In genomic region chr9:7316967-7317366, GRCh38 we compare ENCODE assay signal across 26 cellular contexts.
DNase-seq lines count a peak whose midpoint lies in the region; ATAC-seq and TF ChIP-seq lines count a peak whose summit lies in the region.
"Had no signal": no experiment of that assay in that cellular context is flagged by ENCODE, and none has a peak within 500 bp of the region (broad histone marks: within the 10 kb centered on the region; RNA-seq: fewer than 3 reads in every experiment).

No MANE protein-coding gene starts in this region.

- H3K4me2 ChIP-seq in H9 (ENCODE audit: insufficient read depth, insufficient read length, low read length), result no peak overlapping the region

- no CpG with 5 or more reads among the region's 4 CpGs for WGBS in H9 (ENCODE audit: extremely low coverage, insufficient read length, low lambda C conversion rate)

- no peak overlapping the region for H2BK15ac ChIP-seq in H9 (ENCODE audit: low read depth, low read length)

- ATAC-seq in stimulated activated naive CD8-positive, alpha-beta T cell treated with anti-CD3 and anti-CD28 coated beads, Interleukin-15, Interleukin-2, amounts not matched to agents 100 U/mL and 50 U/mL, for 24 hours, result no peak
- ATAC-seq: activated T-cell treated with anti-CD3 and anti-CD28 coated beads, Interleukin-2, amount 50 U/mL, for 72 hours; lower lobe of right lung; stimulated activated naive B cell treated with anti-CD40 and anti-IgM and Interleukin-4, amounts not matched to agents 10 μg/mL and 1 μg/mL and 100 μg/mL, for 72 hours had no signal

- no peak overlapping the region for H2BK12ac ChIP-seq in H9 (ENCODE audit: insufficient read length, low read depth, low read length)

- no peak overlapping the region for H2BK20ac ChIP-seq in H9 (ENCODE audit: low read depth, low read length, poor library complexity, severe bottlenecking)

- H2AK5ac ChIP-seq in H9 (ENCODE audit: insufficient read length, low read length), result no peak overlapping the region

- H3K36me3 ChIP-seq in ascending aorta, result no peaks in the 10 kb centered on the region
- H3K36me3 ChIP-seq: lower lobe of right lung, Peyer's patch, SJSA1 had no signal

- no peak overlapping the region for H3K4me3 Mint-ChIP-seq in H9
- H3K4me3 Mint-ChIP-seq in nephron, result no peak overlapping the region
- H3K4me3 Mint-ChIP-seq: activated CD4-positive, alpha-beta T cell treated with anti-CD3 and anti-CD28 coated beads, Interleukin-2, amount 10 ng/mL, durations not matched to agents 24 days and 14 days; activated naive CD4-positive, alpha-beta T cell treated with anti-CD3 and anti-CD28 coated beads, Interleukin-2, amount 10 ng/mL, durations not matched to agents 7 days and 5 days; activated T-cell treated with anti-CD3 and anti-CD28 coated beads, Interleukin-2, amount 50 U/mL, for 72 hours; IgD-negative memory B cell; stimulated activated naive B cell treated with anti-CD40 and anti-IgM and Interleukin-4, amounts not matched to agents 10 μg/mL and 1 μg/mL and 100 μg/mL, for 72 hours had no signal

- intact Hi-C loops in ascending aorta (cut with DNase I), result no loop called here

- no peak overlapping the region for H3K4me3 ChIP-seq in ascending aorta
- H3K4me3 ChIP-seq: lower lobe of right lung, Peyer's patch, SJSA1, testis had no signal

- H3K9me3 Mint-ChIP-seq in H9 (peaks cover 17 to 18% of the 10 kb centered on the region in 2 experiments), nephron (peaks cover 23% of the 10 kb centered on the region)

- no peaks in the 10 kb centered on the region for H3K27me3 ChIP-seq in H9 (ENCODE audit: insufficient read depth, low read length)
- H3K27me3 ChIP-seq in ascending aorta, result no peaks in the 10 kb centered on the region
- H3K27me3 ChIP-seq: Peyer's patch, SJSA1, testis had no signal

- H3K27ac ChIP-seq in H9 (ENCODE audit: insufficient read length, low read depth, low read length), result no peak overlapping the region
- peak overlapping the region; percentile 27 to 65 for H3K27ac ChIP-seq in ascending aorta
- H3K27ac ChIP-seq: Peyer's patch, SJSA1, testis had no signal

- no peak overlapping the region for H3T11ph ChIP-seq in H9 (ENCODE audit: low read length)

- DNase-seq in DMS153 treated with DMSO at 0.1 percent for 48 hours (lab: John Stamatoyannopoulos, UW; ENCODE audit: unreplicated experiment) (peak; percentile 8), H9 (no peak), ascending aorta (ENCODE audit: low spot score in 2 of 2) (no peak), NCI-H1105 treated with DMSO at 0.1 percent for 48 hours (lab: John Stamatoyannopoulos, UW) (no peak), NK-92 (lab: John Stamatoyannopoulos, UW; ENCODE audit: unreplicated experiment) (no peak), KBM-7 (no peak)
- no peak for DNase-seq in stimulated activated naive CD8-positive, alpha-beta T cell treated with anti-CD3 and anti-CD28 coated beads, Interleukin-15, Interleukin-2, amounts not matched to agents 100 U/mL and 50 U/mL, for 24 hours
- DNase-seq: activated CD4-positive, alpha-beta T cell treated with anti-CD3 and anti-CD28 coated beads, Interleukin-2, amount 10 ng/mL, durations not matched to agents 24 days and 14 days; activated naive CD4-positive, alpha-beta T cell treated with anti-CD3 and anti-CD28 coated beads, Interleukin-2, amount 10 ng/mL, durations not matched to agents 7 days and 5 days; activated T-cell treated with anti-CD3 and anti-CD28 coated beads, Interleukin-2, amount 50 U/mL, for 72 hours; anterior cingulate cortex; C1 segment of cervical spinal cord; caudate nucleus; dermis blood vessel endothelial cell; kidney; lower lobe of right lung; NCI-H2107; NCI-H446; nucleus accumbens; Peyer's patch; stimulated activated CD4-positive, alpha-beta T cell treated with anti-CD3 and anti-CD28 coated beads, Interleukin-4, amount 100 ng/mL, for 24 hours; stimulated activated naive B cell treated with anti-CD40 and anti-IgM and Interleukin-4, amounts not matched to agents 10 μg/mL and 1 μg/mL and 100 μg/mL, for 72 hours; testis had no signal

- H3K4ac ChIP-seq in H9 (ENCODE audit: low read depth, low read length), result no peak overlapping the region

- no peak overlapping the region for H3K9ac ChIP-seq in H9 (ENCODE audit: extremely low read depth, insufficient read length, low read length)

- H3K4me1 Mint-ChIP-seq in H9 (peaks cover 17 to 21% of the 10 kb centered on the region in 2 experiments), nephron (peaks cover 39% of the 10 kb centered on the region)
- H3K4me1 Mint-ChIP-seq: activated CD4-positive, alpha-beta T cell treated with anti-CD3 and anti-CD28 coated beads, Interleukin-2, amount 10 ng/mL, durations not matched to agents 24 days and 14 days; activated naive CD4-positive, alpha-beta T cell treated with anti-CD3 and anti-CD28 coated beads, Interleukin-2, amount 10 ng/mL, durations not matched to agents 7 days and 5 days; IgD-negative memory B cell; stimulated activated naive B cell treated with anti-CD40 and anti-IgM and Interleukin-4, amounts not matched to agents 10 μg/mL and 1 μg/mL and 100 μg/mL, for 72 hours had no signal

- no peak overlapping the region for H3K23ac ChIP-seq in H9 (ENCODE audit: insufficient read length, low read depth, low read length)

- H2BK120ac ChIP-seq in H9 (ENCODE audit: low read depth, low read length, poor library complexity, severe bottlenecking), result no peak overlapping the region

- H4K5ac ChIP-seq in H9 (ENCODE audit: insufficient read length, low read depth, low read length), result no peak overlapping the region

- H3K56ac ChIP-seq in H9 (ENCODE audit: insufficient read length, low read depth, low read length), result no peak overlapping the region

- H4K8ac ChIP-seq in H9 (replicated peaks; ENCODE audit: insufficient read length, low read depth, low read length), result no peak overlapping the region

- H4K91ac ChIP-seq in H9 (ENCODE audit: insufficient read length, low read depth, low read length), result no peak overlapping the region

- H3K18ac ChIP-seq in H9 (ENCODE audit: insufficient read length, low read depth, low read length), result no peak overlapping the region

- in situ Hi-C loops in KBM-7 (cut with MboI; ENCODE audit: low pct_unique_long_range_greater_than_20kb, low sequenced_read_pairs), result no loop called here

- no peak overlapping the region for H2AFZ ChIP-seq in H9 (ENCODE audit: low read length)

- H3K36me3 Mint-ChIP-seq in H9 (ENCODE audit: insufficient read depth in 1 of 3, low read depth in 3 of 3) (peaks cover 4 to 17% (median 11%) of the 10 kb centered on the region in 3 experiments; a peak in 6 of 7 replicates), nephron (ENCODE audit: low read depth) (peaks cover 13% of the 10 kb centered on the region)
- H3K36me3 Mint-ChIP-seq: activated naive CD4-positive, alpha-beta T cell treated with anti-CD3 and anti-CD28 coated beads, Interleukin-2, amount 10 ng/mL, durations not matched to agents 7 days and 5 days; IgD-negative memory B cell had no signal

- H3K23me2 ChIP-seq in H9 (ENCODE audit: insufficient read length, low read depth, low read length, poor library complexity, severe bottlenecking), result no peaks in the 10 kb centered on the region

- TF ChIP-seq CTCF in H9 (conservative IDR thresholded peaks at IDR 0.05) (no peak), ascending aorta (IDR thresholded peaks at IDR 0.05) (no peak), nephron (IDR thresholded peaks at IDR 0.05; ENCODE audit: unreplicated experiment in 3 of 3) (no peak)

- no peak overlapping the region for H3K14ac ChIP-seq in H9 (ENCODE audit: insufficient read depth, low read length)

- H4K20me1 ChIP-seq in H9 (ENCODE audit: control insufficient read depth, insufficient read depth, insufficient read length), result no peaks in the 10 kb centered on the region

- no peak overlapping the region for H2BK5ac ChIP-seq in H9 (ENCODE audit: insufficient read length, low read length)

- H3K27ac Mint-ChIP-seq in H9 (peak overlapping the region in 2 of 3 experiments; percentile 29 to 68; a peak in 2 of 7 replicates), nephron (peak overlapping the region; percentile 14 to 65 (median 43))
- H3K27ac Mint-ChIP-seq: activated CD4-positive, alpha-beta T cell treated with anti-CD3 and anti-CD28 coated beads, Interleukin-2, amount 10 ng/mL, durations not matched to agents 24 days and 14 days; activated naive CD4-positive, alpha-beta T cell treated with anti-CD3 and anti-CD28 coated beads, Interleukin-2, amount 10 ng/mL, durations not matched to agents 7 days and 5 days; activated T-cell treated with anti-CD3 and anti-CD28 coated beads, Interleukin-2, amount 50 U/mL, for 72 hours; IgD-negative memory B cell; stimulated activated naive B cell treated with anti-CD40 and anti-IgM and Interleukin-4, amounts not matched to agents 10 μg/mL and 1 μg/mL and 100 μg/mL, for 72 hours had no signal

- no peaks in the 10 kb centered on the region for H3K79me2 ChIP-seq in H9 (ENCODE audit: insufficient read depth, low read length)

- H3K4me1 ChIP-seq in H9 (ENCODE audit: insufficient read depth, low read length) (no peaks in the 10 kb centered on the region), ascending aorta (peaks cover 0 to 4% of the 10 kb centered on the region in 2 donors)
- H3K4me1 ChIP-seq: lower lobe of right lung, Peyer's patch, SJSA1, testis had no signal

- H3K79me1 ChIP-seq in H9 (ENCODE audit: insufficient read depth, low read depth, low read length, poor library complexity, severe bottlenecking), result no peaks in the 10 kb centered on the region

- H3K27me3 Mint-ChIP-seq in H9 (ENCODE audit: low read depth), result no peaks in the 10 kb centered on the region
- H3K27me3 Mint-ChIP-seq in nephron (ENCODE audit: low read depth), result peaks cover 14% of the 10 kb centered on the region

- H3K9me3 ChIP-seq in H9 (ENCODE audit: control insufficient read depth, low read depth, low read length) (no peaks in the 10 kb centered on the region), ascending aorta (peaks cover 0 to 10% of the 10 kb centered on the region in 2 donors)
- H3K9me3 ChIP-seq: SJSA1, testis had no signal
